Comparison of ENCODE assay signal across 1 cellular context in the genomic region with DNA sequence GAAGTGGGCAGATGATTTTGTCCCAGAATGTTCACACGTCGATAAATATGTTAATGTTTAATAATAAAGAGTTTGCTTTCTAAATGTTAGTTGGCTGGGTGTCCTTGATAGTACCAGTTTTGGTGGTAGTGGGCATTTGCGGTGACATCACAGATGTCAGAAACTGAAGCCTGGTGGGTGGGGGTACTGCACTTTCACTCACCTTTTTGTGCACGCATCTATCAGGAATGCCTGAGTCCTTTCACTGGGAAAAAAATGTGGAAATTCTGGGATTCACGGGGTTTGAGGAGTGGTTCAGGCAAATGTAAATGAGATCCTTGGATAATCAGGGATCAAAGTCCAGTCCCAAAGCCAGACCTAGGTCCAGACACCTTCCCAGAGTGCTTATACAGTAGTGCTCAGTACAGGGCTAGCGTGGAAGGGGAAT.
TF ChIP-seq lines count a peak whose summit lies in the region.

No MANE protein-coding gene starts in this region.

TF ChIP-seq in endothelial cell of umbilical vein, 7 proteins besides CTCF, POLR2A, EP300 and RAD21 (continued from another document):
- TF ChIP-seq JUN (IDR thresholded peaks at IDR 0.05; ENCODE audit: borderline replicate concordance, insufficient read depth, insufficient read length, low read depth), result no peak
TF ChIP-seq in endothelial cell of umbilical vein: peak in this region for 0.
